10 cellular contexts compared by ENCODE assay signal in the genomic region with DNA sequence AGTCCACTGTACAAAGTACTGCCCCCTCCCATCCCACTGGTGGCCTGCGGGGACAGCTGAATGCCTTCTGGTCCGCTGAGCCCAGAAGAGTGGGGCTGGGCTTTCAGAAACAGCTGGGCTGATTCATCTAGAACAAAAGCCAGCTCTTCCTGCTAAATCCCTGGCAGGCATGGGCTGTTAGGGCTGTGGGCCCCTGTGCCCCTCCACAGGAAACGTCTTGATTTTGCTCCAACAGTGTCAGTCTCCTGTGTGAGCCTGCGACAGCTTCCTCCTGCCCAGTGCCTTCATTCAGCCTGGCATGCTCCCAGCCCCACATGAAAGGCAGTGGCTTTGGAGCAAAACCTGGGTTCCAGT. TPM values are rescaled to one million over a fixed set of nuclear protein-coding genes. Genes with fewer than 3 reads are reported as not detected.
DNase-seq lines count a peak whose midpoint lies in the region; ATAC-seq, FAIRE-seq and TF ChIP-seq lines count a peak whose summit lies in the region.
"Had no signal": no experiment of that assay in that cellular context is flagged by ENCODE, and none has a peak within 500 bp of the region (broad histone marks: within the 10 kb centered on the region; RNA-seq: fewer than 3 reads in every experiment).

No MANE protein-coding gene starts in this region.

- H3K27me3 ChIP-seq in Loucy (ENCODE audit: insufficient read depth, low read length, poor library complexity, severe bottlenecking) (no peaks in the 10 kb centered on the region), H7 (ENCODE audit: control insufficient read depth, insufficient read depth, low read length) (peaks cover 4% of the 10 kb centered on the region), small intestine (ENCODE audit: control insufficient read depth in 2 of 2, insufficient read depth in 2 of 2, low read length in 2 of 2) (no peaks in the 10 kb centered on the region)

- no peak overlapping the region for H2AFZ ChIP-seq in Loucy (ENCODE audit: low read length)

- peaks cover 12% of the 10 kb centered on the region for H3K4me1 Mint-ChIP-seq in MCF 10A (ENCODE audit: insufficient read depth, unreplicated experiment)
- H3K4me1 Mint-ChIP-seq: B cell had no signal

- H3K36me3 Mint-ChIP-seq in MCF 10A (ENCODE audit: insufficient read depth, unreplicated experiment) = no peaks in the 10 kb centered on the region

- no peak overlapping the region for H3K27ac ChIP-seq in A549
- H3K27ac ChIP-seq in small intestine (ENCODE audit: low read depth in 1 of 2, low read length in 1 of 2) = no peak overlapping the region

- TF ChIP-seq CTCF in A549 (IDR thresholded peaks at IDR 0.05) (no peak), Loucy (conservative IDR thresholded peaks at IDR 0.05; ENCODE audit: low read length) (no peak), MCF 10A (IDR thresholded peaks at IDR 0.05; ENCODE audit: unreplicated experiment) (no peak)

- CTCF ChIA-PET in A549 (lab: Yijun Ruan, JAX) = interaction anchor here (0.7 to 3.4 kb wide), 8 partner anchors 11 to 139 kb away, joined by 3 to 17 read pairs (median 5); no protein-coding TSS in a partner anchor
- CTCF ChIA-PET in MCF 10A (lab: Yijun Ruan, JAX) = interaction anchor here (1.0 to 2.1 kb wide), 5 partner anchors 8 to 114 kb away, joined by 3 to 8 read pairs (median 3); no protein-coding TSS in a partner anchor

- H3F3A ChIP-seq in Loucy (ENCODE audit: low read depth) = no peaks in the 10 kb centered on the region

- H3K9me3 Mint-ChIP-seq in MCF 10A (ENCODE audit: unreplicated experiment) = no peaks in the 10 kb centered on the region
- H3K9me3 Mint-ChIP-seq: T-helper 1 cell treated with Interleukin-12 subunit alpha and Interleukin-12 subunit beta and Interleukin-4 antibody, amounts not matched to agents 30 μg/mL and 1 μg/mL, for 36 hours had no signal

- H3K27me3 Mint-ChIP-seq in MCF 10A (ENCODE audit: insufficient read depth, unreplicated experiment) = no peaks in the 10 kb centered on the region
- H3K27me3 Mint-ChIP-seq: B cell had no signal

- H3K9me3 ChIP-seq in A549 (no peaks in the 10 kb centered on the region), Loucy (ENCODE audit: insufficient read depth, low read depth, low read length) (no peaks in the 10 kb centered on the region), small intestine (ENCODE audit: control insufficient read depth, low read depth) (no peaks in the 10 kb centered on the region)

- no peak overlapping the region for H3K4me3 Mint-ChIP-seq in MCF 10A (ENCODE audit: unreplicated experiment)
- H3K4me3 Mint-ChIP-seq: B cell; T-helper 1 cell treated with Interleukin-12 subunit alpha and Interleukin-12 subunit beta and Interleukin-4 antibody, amounts not matched to agents 30 μg/mL and 1 μg/mL, for 36 hours had no signal

- no peak for TF ChIP-seq RAD21 in A549 (conservative IDR thresholded peaks at IDR 0.05 in 1 of 2, IDR thresholded peaks at IDR 0.05 in 1 of 2)

- no peaks in the 10 kb centered on the region for H3K79me2 ChIP-seq in Loucy (ENCODE audit: insufficient read depth, low read length)

- DNase-seq in A549 (ENCODE audit: low read depth in 1 of 2, low spot score in 1 of 2) (no peak), MCF 10A (ENCODE audit: unreplicated experiment) (no peak), left lobe of liver (ENCODE audit: low spot score) (peak; percentile 26), H7 (no peak), small intestine (no peak), NCI-H2107 treated with DMSO at 0.1 percent for 48 hours (lab: John Stamatoyannopoulos, UW; ENCODE audit: unreplicated experiment) (no peak)

- H4K20me1 ChIP-seq in Loucy (ENCODE audit: insufficient read depth, low read length, poor library complexity, severe bottlenecking) = no peaks in the 10 kb centered on the region

- H3K36me3 ChIP-seq in Loucy (ENCODE audit: insufficient read depth, low read length) (no peaks in the 10 kb centered on the region), H7 (replicated peaks; ENCODE audit: control insufficient read depth, insufficient read depth, low read length) (no peaks in the 10 kb centered on the region), small intestine (ENCODE audit: control insufficient read depth in 2 of 2, insufficient read depth in 2 of 2, low read length in 2 of 2) (no peaks in the 10 kb centered on the region)

- ATAC-seq in A549 (peak; percentile 56 to 57; a peak in 3 of 6 replicates), left lobe of liver (no peak), HG03439 (IDR thresholded peaks at IDR 0.05; ENCODE audit: unreplicated experiment) (no peak)

- POLR2A ChIA-PET in A549 (lab: Yijun Ruan, JAX) (no interaction called here), MCF 10A (lab: Yijun Ruan, JAX) (interaction anchor here (0.6 to 1.1 kb wide), 3 partner anchors 41 to 137 kb away, joined by 3 read pairs; no protein-coding TSS in a partner anchor)

- no TSS peak for BruUV-seq in MCF 10A (replicated peaks; lab: Mats Ljungman, UMichigan)

- H3K4me2 ChIP-seq in A549 = no peak overlapping the region
- H3K4me2 ChIP-seq in Loucy (ENCODE audit: low read depth, low read length, poor library complexity, severe bottlenecking) = peak overlapping the region; percentile 36

- FAIRE-seq in A549 (lab: Jason Lieb, UNC) (no peak), small intestine (lab: Jason Lieb, UNC) (no peak)

- TF ChIP-seq EP300 in A549 (IDR thresholded peaks at IDR 0.05) = no peak

- H3K9me2 ChIP-seq in Loucy (replicated peaks; ENCODE audit: low read depth, low read length) = no peaks in the 10 kb centered on the region

- H3K4me3 ChIP-seq in A549 = no peak overlapping the region
- no peak overlapping the region for H3K4me3 ChIP-seq in Loucy (ENCODE audit: low read length, poor library complexity, severe bottlenecking)
- H3K4me3 ChIP-seq in H7 (ENCODE audit: insufficient read depth, low read depth, low read length) = no peak overlapping the region
- no peak overlapping the region for H3K4me3 ChIP-seq in small intestine (ENCODE audit: low read depth in 1 of 2, low read length in 2 of 2)

- no peak overlapping the region for H3K9ac ChIP-seq in Loucy (ENCODE audit: low read depth, low read length, poor library complexity, severe bottlenecking)

- 65% methylated on average over 4 of the region's 4 CpGs for WGBS in A549 (ENCODE audit: missing lambda C conversion rate)
- WGBS in small intestine, 3 donors = 29 to 47% (median 44%) methylated on average over 4 of the region's 4 CpGs

- H3K27ac Mint-ChIP-seq in MCF 10A (ENCODE audit: low read depth, unreplicated experiment) = peak overlapping the region; percentile 24
- H3K27ac Mint-ChIP-seq: B cell; T-helper 1 cell treated with Interleukin-12 subunit alpha and Interleukin-12 subunit beta and Interleukin-4 antibody, amounts not matched to agents 30 μg/mL and 1 μg/mL, for 36 hours had no signal

- H3K4me1 ChIP-seq in A549 (no peaks in the 10 kb centered on the region), Loucy (ENCODE audit: insufficient read depth, low read length, poor library complexity, severe bottlenecking) (peaks cover 11% of the 10 kb centered on the region), small intestine (ENCODE audit: control insufficient read depth in 2 of 2, insufficient read depth in 1 of 2, low read depth in 1 of 2, low read length in 1 of 2) (no peaks in the 10 kb centered on the region)

- intact Hi-C loops in MCF 10A (cut with micrococcal nuclease) = no loop called here

- TF ChIP-seq POLR2A in A549 (IDR thresholded peaks at IDR 0.05; ENCODE audit: low read length) = no peak

TF ChIP-seq in A549, 52 proteins besides CTCF, POLR2A, EP300 and RAD21 (continues in another document):
- TF ChIP-seq, protein P1, sequence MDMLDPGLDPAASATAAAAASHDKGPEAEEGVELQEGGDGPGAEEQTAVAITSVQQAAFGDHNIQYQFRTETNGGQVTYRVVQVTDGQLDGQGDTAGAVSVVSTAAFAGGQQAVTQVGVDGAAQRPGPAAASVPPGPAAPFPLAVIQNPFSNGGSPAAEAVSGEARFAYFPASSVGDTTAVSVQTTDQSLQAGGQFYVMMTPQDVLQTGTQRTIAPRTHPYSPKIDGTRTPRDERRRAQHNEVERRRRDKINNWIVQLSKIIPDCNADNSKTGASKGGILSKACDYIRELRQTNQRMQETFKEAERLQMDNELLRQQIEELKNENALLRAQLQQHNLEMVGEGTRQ (IDR thresholded peaks at IDR 0.05) = no peak
- TF ChIP-seq CBX2 (IDR thresholded peaks at IDR 0.05; ENCODE audit: borderline replicate concordance, low read depth) (no peak), FOSB (CRISPR knock-in tag; IDR thresholded peaks at IDR 0.05) (no peak), BCL3 (IDR thresholded peaks at IDR 0.05) (no peak)

RNA-seq across cellular contexts. Expression of gene GSN, which starts 6.9 kb away (rescaled TPM):
- polyA plus RNA-seq in A549 (2011; rRNA removed) = 77.2 and 88.5 TPM in 2 replicates
- 39.8 and 42.0 TPM in 2 replicates for polyA plus RNA-seq in A549 (2012; cell fraction: cytosol; rRNA removed)
- 76.2 and 84.7 TPM in 2 replicates for polyA plus RNA-seq in A549 (2012; cell fraction: nucleus; rRNA removed)
- 24.5 to 36.5 TPM (median 33.7 TPM) in 3 replicates for polyA plus RNA-seq in A549 (2017; fragmentation: RNase III; extraction: RNeasy Plus Mini Kit Qiagen cat#74134 plus additional on column Dnase treatment)
- 110 TPM in 2 replicates for polyA minus RNA-seq in A549 (2011; rRNA and poly(A)+ RNA removed)
- 21.9 and 24.9 TPM in 2 replicates for total RNA-seq in MCF 10A (2022)
- total RNA-seq in left lobe of liver = 30.8 TPM
- 73.0 and 78.5 TPM in 2 replicates for total RNA-seq in H7 (2014; rRNA removed; shearing (Covaris generic))
- 100 to 1,000 TPM; 196 to 380 (median 205) TPM for polyA plus RNA-seq in small intestine

RNA-seq across cellular contexts. Expression of gene RAB14, which starts 59.4 kb away (rescaled TPM):
- polyA plus RNA-seq in A549 (2011; rRNA removed) (54.1 and 55.7 TPM in 2 replicates), A549 (2017; fragmentation: RNase III; extraction: RNeasy Plus Mini Kit Qiagen cat#74134 plus additional on column Dnase treatment) (38.4 to 40.2 TPM (median 38.8 TPM) in 3 replicates), small intestine (10 to 100 TPM; 36.3 to 41.8 (median 39.4) TPM)
- 12.6 and 14.0 TPM in 2 replicates for polyA plus RNA-seq in A549 (2012; cell fraction: cytosol; rRNA removed)
- 6.3 and 11.1 TPM in 2 replicates for polyA plus RNA-seq in A549 (2012; cell fraction: nucleus; rRNA removed)
- 14.2 and 15.3 TPM in 2 replicates for polyA minus RNA-seq in A549 (2011; rRNA and poly(A)+ RNA removed)
- total RNA-seq in MCF 10A (2022) (65.8 and 77.0 TPM in 2 replicates), left lobe of liver (50.0 TPM)
- 19.5 and 22.1 TPM in 2 replicates for total RNA-seq in H7 (2014; rRNA removed; shearing (Covaris generic))

Comparison
In these comparisons a context has a peak if more than half of its experiments do, and no peak if none do; other contexts are left out.
1. ATAC-seq: peak in A549 (2 of 2); none in left lobe of liver (single experiment) and HG03439 (single experiment).